30 cellular contexts compared by ENCODE assay signal in genomic region chr18:44321868-44322590, GRCh38.
"Had no signal": no experiment of that assay in that cellular context is flagged by ENCODE, and none has a peak within 500 bp of the region (broad histone marks: within the 10 kb centered on the region; RNA-seq: fewer than 3 reads in every experiment).

No MANE protein-coding gene starts in this region.

- H3K9me3 Mint-ChIP-seq: dendritic cell treated with granulocyte-macrophage colony-stimulating factor and Interleukin-4, amounts not matched to agents 40 ng/mL and 50 ng/mL, for 4 days; endodermal cell; memory B cell; natural killer cell; stimulated activated effector memory CD8-positive, alpha-beta T cell treated with anti-CD3 and anti-CD28 coated beads, Interleukin-12 subunit alpha, Interleukin-12 subunit beta, amount 100 ng/mL, for 72 hours; type B pancreatic cell had no signal

- H3K27ac ChIP-seq: colonic mucosa, epithelial cell of prostate, foreskin keratinocyte, gastroesophageal sphincter, heart left ventricle, hepatocyte, neutrophil, prostate gland, right atrium auricular region, testis, tibial artery had no signal

- H3K4me3 Mint-ChIP-seq: dendritic cell treated with granulocyte-macrophage colony-stimulating factor and Interleukin-4, amounts not matched to agents 40 ng/mL and 50 ng/mL, for 4 days; endodermal cell; memory B cell; natural killer cell; stimulated activated effector memory CD8-positive, alpha-beta T cell treated with anti-CD3 and anti-CD28 coated beads, Interleukin-12 subunit alpha, Interleukin-12 subunit beta, amount 100 ng/mL, for 72 hours; type B pancreatic cell had no signal

- H3K27me3 ChIP-seq: colonic mucosa, foreskin keratinocyte, gastroesophageal sphincter, heart left ventricle, hepatocyte, neutrophil, right atrium auricular region, testis, tibial artery had no signal

- H3K36me3 ChIP-seq: colonic mucosa, gastroesophageal sphincter, heart left ventricle, neutrophil, prostate gland, right atrium auricular region, tibial artery had no signal

- H3K79me2 ChIP-seq: hepatocyte had no signal

- H3K4me2 ChIP-seq: hepatocyte, smooth muscle cell had no signal

- ATAC-seq: esophagus mucosa; foreskin keratinocyte; gastroesophageal sphincter; heart left ventricle; left cardiac atrium; left ventricle myocardium superior; natural killer cell; sciatic nerve; stimulated activated effector memory CD8-positive, alpha-beta T cell treated with anti-CD3 and anti-CD28 coated beads, Interleukin-12 subunit alpha, Interleukin-12 subunit beta, amount 100 ng/mL, for 72 hours; stimulated activated naive CD8-positive, alpha-beta T cell treated with anti-CD3 and anti-CD28 coated beads, Interleukin-15, Interleukin-2, amounts not matched to agents 100 U/mL and 50 U/mL, for 24 hours had no signal

- H2AFZ ChIP-seq: hepatocyte had no signal

- H3K4me1 ChIP-seq: colonic mucosa, foreskin keratinocyte, heart left ventricle, prostate gland, right atrium auricular region, testis, tibial artery had no signal

- H3K4me1 Mint-ChIP-seq: endodermal cell; memory B cell; stimulated activated effector memory CD8-positive, alpha-beta T cell treated with anti-CD3 and anti-CD28 coated beads, Interleukin-12 subunit alpha, Interleukin-12 subunit beta, amount 100 ng/mL, for 72 hours had no signal

- DNase-seq: colonic mucosa; effector CD8-positive, alpha-beta T cell; endodermal cell; foreskin keratinocyte; heart left ventricle; kidney; left cardiac atrium; left ventricle myocardium superior; natural killer cell; stimulated activated CD4-positive, alpha-beta T cell treated with anti-CD3 and anti-CD28 coated beads, Interleukin-12 subunit alpha, Interleukin-12 subunit beta, amount 100 ng/mL, for 4 hours; stimulated activated CD4-positive, alpha-beta T cell treated with anti-CD3 and anti-CD28 coated beads, Interleukin-1b, Interleukin-23, amount 100 ng/mL, for 48 hours; stimulated activated CD4-positive, alpha-beta T cell treated with anti-CD3 and anti-CD28 coated beads, Interleukin-4, amount 100 ng/mL, for 1 hour; stimulated activated naive CD8-positive, alpha-beta T cell treated with anti-CD3 and anti-CD28 coated beads, Interleukin-15, Interleukin-2, amounts not matched to agents 100 U/mL and 50 U/mL, for 24 hours; substantia nigra; testis; tibial artery had no signal

- H3K9me3 ChIP-seq: colonic mucosa, gastroesophageal sphincter, heart left ventricle, neutrophil, prostate gland, right atrium auricular region, testis, tibial artery had no signal

- H3K36me3 Mint-ChIP-seq: memory B cell; natural killer cell; stimulated activated effector memory CD8-positive, alpha-beta T cell treated with anti-CD3 and anti-CD28 coated beads, Interleukin-12 subunit alpha, Interleukin-12 subunit beta, amount 100 ng/mL, for 72 hours; type B pancreatic cell had no signal

- H3K4me3 ChIP-seq: colonic mucosa, gastroesophageal sphincter, heart left ventricle, hepatocyte, lung, prostate gland, right atrium auricular region, smooth muscle cell, testis, tibial artery had no signal
